Comparison of ENCODE assay signal across 8 cellular contexts in the genomic region with DNA sequence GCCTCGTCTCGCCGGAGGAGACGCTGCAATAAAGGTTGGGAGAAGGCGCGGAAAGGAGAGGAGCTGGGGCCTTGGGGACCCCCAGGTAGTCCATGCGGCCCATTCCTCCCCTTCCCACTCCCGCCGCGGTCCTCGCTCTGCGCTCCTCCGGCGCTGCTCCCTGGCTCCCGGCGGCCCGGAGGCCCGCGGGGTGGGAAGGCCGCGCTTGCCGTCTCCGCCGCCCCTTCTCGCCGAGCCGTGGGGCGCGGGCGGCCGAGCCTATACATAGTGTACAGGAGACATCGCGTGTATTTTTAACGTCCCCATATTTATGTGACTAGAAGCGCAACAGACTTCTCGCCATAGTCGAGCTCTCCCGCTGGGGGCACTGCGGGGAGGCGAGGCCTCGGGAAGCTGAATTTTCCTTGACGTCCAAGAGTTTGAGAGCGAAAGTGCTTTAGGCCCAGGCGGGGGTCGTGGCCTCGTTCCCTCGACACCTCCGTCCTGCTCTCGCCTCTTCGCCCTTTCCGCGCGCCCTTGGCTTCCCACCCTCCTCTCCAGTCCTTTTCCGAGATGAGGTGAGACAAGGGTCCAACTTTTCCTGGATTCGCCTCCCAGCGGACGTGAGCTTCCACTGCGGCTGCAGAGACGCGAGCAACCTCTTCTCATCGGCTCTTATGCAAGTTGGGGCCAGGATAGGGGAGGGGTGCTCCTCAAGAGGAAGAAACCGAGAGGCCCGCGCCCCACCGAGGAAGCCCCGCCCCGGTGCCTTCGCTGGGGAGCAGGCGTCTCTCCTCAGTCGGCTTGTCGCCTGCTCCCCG. TPM values are rescaled to one million over a fixed set of nuclear protein-coding genes. Genes with fewer than 3 reads are reported as not detected.
DNase-seq lines count a peak whose midpoint lies in the region; ATAC-seq, FAIRE-seq and TF ChIP-seq lines count a peak whose summit lies in the region.

No MANE protein-coding gene starts in this region.

- intact Hi-C loops in HepG2 (cut with micrococcal nuclease; ENCODE audit: unreplicated experiment) = no loop called here

- H3K4me1 ChIP-seq in liver (ENCODE audit: control insufficient read depth in 4 of 4, insufficient read depth in 4 of 4, low read length in 3 of 4) (peaks cover 8 to 21% (median 10%) of the 10 kb centered on the region in 4 donors), HepG2 (ENCODE audit: insufficient read depth, low read length) (peaks cover 15% of the 10 kb centered on the region), stomach smooth muscle (ENCODE audit: control insufficient read depth, insufficient read depth, low read length) (peaks cover 20% of the 10 kb centered on the region)

- POLR2A ChIA-PET in HepG2 (lab: Yijun Ruan, JAX) = no interaction called here

- WGBS in liver = 16% methylated on average over 72 of the region's 72 CpGs
- WGBS in HepG2 (ENCODE audit: low lambda C conversion rate) = 96% methylated on average over 72 of the region's 72 CpGs

- in situ Hi-C loops in HepG2 (cut with HindIII; ENCODE audit: extremely low pct_ligation_motif_present, low pct_unique_long_range_greater_than_20kb) = no loop called here

- TF ChIP-seq RAD21 in liver (IDR thresholded peaks at IDR 0.05) (no peak), HepG2 (CRISPR knock-in tag; IDR thresholded peaks at IDR 0.05) (no peak)

- H3K4me3 ChIP-seq in liver (ENCODE audit: low read depth in 1 of 3, low read length in 3 of 3) = peak overlapping the region in 1 of 3 donors; percentile 9
- H3K4me3 ChIP-seq in HepG2 (replicated peaks in 1 of 3; ENCODE audit: insufficient read depth in 1 of 3, low read depth in 2 of 3, low read length in 3 of 3) = no peak overlapping the region
- peak overlapping the region; percentile 38 for H3K4me3 ChIP-seq in choroid plexus epithelial cell (ENCODE audit: low read depth, low read length)
- H3K4me3 ChIP-seq in kidney epithelial cell (ENCODE audit: low read depth, low read length) = no peak overlapping the region
- peak overlapping the region; percentile 27 to 58 for H3K4me3 ChIP-seq in stomach smooth muscle (ENCODE audit: low read length in 2 of 2)

- TF ChIP-seq EP300 in HepG2 (IDR thresholded peaks at IDR 0.05; ENCODE audit: low read depth in 2 of 2, low read length in 2 of 2) = no peak
- no peak for TF ChIP-seq EP300 in HepG2 (CRISPR knock-in tag; IDR thresholded peaks at IDR 0.05; ENCODE audit: borderline replicate concordance)

- no peaks in the 10 kb centered on the region; the same call in 1 of the 2 replicates for H4K20me1 ChIP-seq in HepG2 (ENCODE audit: insufficient read depth, low read length)

- CTCF ChIA-PET in HepG2 (lab: Yijun Ruan, JAX; ENCODE audit: low intra/inter-chr PET ratio, low total read pairs) = no interaction called here

- ATAC-seq in HepG2 = no peak; the same call in 2 of the 3 replicates

- BruUV-seq in HepG2 (replicated peaks; lab: Mats Ljungman, UMichigan) = no TSS peak

- TF ChIP-seq CTCF in liver (IDR thresholded peaks at IDR 0.05; ENCODE audit: low read depth, low read length, missing input control) (peak; percentile 7), HepG2 (CRISPR knock-in tag; IDR thresholded peaks at IDR 0.05) (no peak), choroid plexus epithelial cell (conservative IDR thresholded peaks at IDR 0.05; ENCODE audit: low read depth, low read length) (peak; percentile 49), kidney epithelial cell (IDR thresholded peaks at IDR 0.05; ENCODE audit: insufficient read depth, low read length, poor library complexity, severe bottlenecking) (peak; percentile 51), D721Med (IDR thresholded peaks at IDR 0.05; ENCODE audit: insufficient read depth, missing control alignments) (no peak)

- no peak overlapping the region for H3K4me2 ChIP-seq in HepG2 (ENCODE audit: low read depth, low read length)

- no peaks in the 10 kb centered on the region for H3K79me2 ChIP-seq in HepG2 (ENCODE audit: insufficient read depth, low read length)

- TF ChIP-seq POLR2A in HepG2 (IDR thresholded peaks at IDR 0.05; ENCODE audit: insufficient read depth in 1 of 2, low read depth in 2 of 2, low read length in 2 of 2) = no peak

- H3K36me3 ChIP-seq in liver (ENCODE audit: control insufficient read depth in 4 of 4, insufficient read depth in 3 of 4, low read depth in 1 of 4, low read length in 3 of 4) (peaks cover 9 to 23% (median 19%) of the 10 kb centered on the region in 4 donors), HepG2 (replicated peaks in 1 of 2; ENCODE audit: control insufficient read depth in 1 of 2, insufficient read depth in 2 of 2, low read length in 2 of 2) (peaks cover 18 to 28% of the 10 kb centered on the region in 2 experiments), kidney epithelial cell (ENCODE audit: control insufficient read depth, insufficient read depth, low read length) (no peaks in the 10 kb centered on the region), stomach smooth muscle (ENCODE audit: control insufficient read depth in 2 of 2, insufficient read depth in 2 of 2, low read length in 2 of 2) (peaks cover 25 to 32% of the 10 kb centered on the region in 2 donors)

- H3K9ac ChIP-seq in liver (ENCODE audit: low read depth in 1 of 2, low read length in 2 of 2) = no peak overlapping the region
- no peak overlapping the region for H3K9ac ChIP-seq in HepG2 (ENCODE audit: insufficient read depth, low read depth, low read length)
- H3K9ac ChIP-seq in stomach smooth muscle (ENCODE audit: low read length in 2 of 2) = no peak overlapping the region

- FAIRE-seq in HepG2 (lab: Jason Lieb, UNC) = no peak
- no peak for FAIRE-seq in D721Med (lab: Jason Lieb, UNC)

- no peaks in the 10 kb centered on the region for H3K27me3 ChIP-seq in liver (ENCODE audit: control insufficient read depth in 4 of 4, insufficient read depth in 4 of 4, low read length in 3 of 4)
- H3K27me3 ChIP-seq in HepG2 (ENCODE audit: control insufficient read depth in 1 of 2, insufficient read depth in 2 of 2, low read length in 2 of 2) = no peaks in the 10 kb centered on the region; a peak in 1 of 5 replicates
- H3K27me3 ChIP-seq in kidney epithelial cell (ENCODE audit: control insufficient read depth, insufficient read depth, low read length) = peaks cover 33% of the 10 kb centered on the region
- peaks cover 24 to 33% of the 10 kb centered on the region in 2 donors for H3K27me3 ChIP-seq in stomach smooth muscle (ENCODE audit: control insufficient read depth in 1 of 2, insufficient read depth in 2 of 2, low read length in 2 of 2)

- H2AFZ ChIP-seq in HepG2 (ENCODE audit: low read length) = no peak overlapping the region

- DNase-seq in HepG2 (ENCODE audit: low spot score) = no peak
- peak; percentile 51 for DNase-seq in choroid plexus epithelial cell (ENCODE audit: low read depth)
- DNase-seq in kidney epithelial cell (ENCODE audit: low read depth) = no peak
- DNase-seq in stimulated activated CD4-positive, alpha-beta T cell treated with anti-CD3 and anti-CD28 coated beads, Interleukin-12 subunit alpha, Interleukin-12 subunit beta, amount 100 ng/mL, for 4 hours = no peak
- no peak for DNase-seq in D721Med (ENCODE audit: insufficient read length, low spot score)
- no peak for DNase-seq in NCI-H510A treated with DMSO at 0.1 percent for 48 hours (lab: John Stamatoyannopoulos, UW)

- no peaks in the 10 kb centered on the region for H3K9me3 ChIP-seq in liver (ENCODE audit: control insufficient read depth in 4 of 4, low read length in 3 of 4)
- H3K9me3 ChIP-seq in HepG2 (ENCODE audit: low read length) = no peaks in the 10 kb centered on the region
- H3K9me3 ChIP-seq in stomach smooth muscle (ENCODE audit: control insufficient read depth in 2 of 2, low read length in 2 of 2) = no peaks in the 10 kb centered on the region

- no peak overlapping the region for H3K27ac ChIP-seq in liver (ENCODE audit: low read depth in 1 of 2, low read length in 2 of 2)
- H3K27ac ChIP-seq in HepG2 (ENCODE audit: extremely low read length, insufficient read depth, low read length) = no peak overlapping the region
- no peak overlapping the region for H3K27ac ChIP-seq in stomach smooth muscle (ENCODE audit: low read length)

RNA-seq across cellular contexts. Expression of a gene that starts 29.0 kb away (rescaled TPM):
- total RNA-seq in liver (under 1 TPM in 1 of 2 donors, not detected in 1; 0.33 TPM), HepG2 (2016; rRNA removed; fragmentation: Illumina TruSeq; extraction: Trizol) (5.3 and 5.4 TPM in 2 replicates), kidney epithelial cell (1.3 TPM in 1 of 2 replicates, not detected in the other)
- polyA plus RNA-seq in liver (1 to 10 TPM in 1 of 2 donors, not detected in 1; 1.5 TPM), HepG2 (2011; rRNA removed) (4.3 and 5.6 TPM in 2 replicates)
- 2.8 and 4.0 TPM in 2 replicates for total RNA-seq in HepG2 (2016; cell fraction: cytosol; rRNA removed; fragmentation: Illumina TruSeq; extraction: Trizol; ENCODE audit: low read depth)
- total RNA-seq in HepG2 (2016; cell fraction: insoluble cytoplasmic fraction; rRNA removed; fragmentation: Illumina TruSeq; extraction: Trizol) = 4.2 and 4.4 TPM in 2 replicates
- 3.5 and 4.1 TPM in 2 replicates for total RNA-seq in HepG2 (2016; cell fraction: membrane; rRNA removed; fragmentation: Illumina TruSeq; extraction: Trizol)
- 3.0 and 3.9 TPM in 2 replicates for total RNA-seq in HepG2 (2016; cell fraction: nucleus; rRNA removed; fragmentation: Illumina TruSeq; extraction: Trizol)
- 4.5 and 6.3 TPM in 2 replicates for polyA plus RNA-seq in HepG2 (2011; cell fraction: cytosol; rRNA removed)
- polyA plus RNA-seq in HepG2 (2011; cell fraction: nucleus; rRNA removed) = 6.0 and 6.2 TPM in 2 replicates
- polyA plus RNA-seq in HepG2 (2012) = 12.9 and 15.9 TPM in 2 replicates
- 27.8 and 30.6 TPM in 2 replicates for polyA plus RNA-seq in HepG2 (2016; cell fraction: cytosol; fragmentation: Illumina TruSeq; extraction: Trizol; ENCODE audit: low read depth)
- polyA plus RNA-seq in HepG2 (2016; cell fraction: insoluble cytoplasmic fraction; fragmentation: Illumina TruSeq; extraction: Trizol; ENCODE audit: low read depth) = 18.0 and 19.7 TPM in 2 replicates
- 33.5 and 42.8 TPM in 2 replicates for polyA plus RNA-seq in HepG2 (2016; cell fraction: membrane; fragmentation: Illumina TruSeq; extraction: Trizol; ENCODE audit: low read depth)
- 14.1 and 18.5 TPM in 2 replicates for polyA plus RNA-seq in HepG2 (2016; cell fraction: nucleus; fragmentation: Illumina TruSeq; extraction: Trizol; ENCODE audit: insufficient read depth, low read depth)
- 2.3 and 2.5 TPM in 2 replicates for polyA minus RNA-seq in HepG2 (2011; rRNA and poly(A)+ RNA removed; ENCODE audit: low replicate concordance)
- 1.7 and 1.8 TPM in 2 replicates for polyA minus RNA-seq in HepG2 (2011; cell fraction: cytosol; rRNA and poly(A)+ RNA removed)
- 3.5 and 3.7 TPM in 2 replicates for polyA minus RNA-seq in HepG2 (2011; cell fraction: nucleus; rRNA and poly(A)+ RNA removed)

RNA-seq across cellular contexts. Expression of a gene that starts 31.7 kb away (rescaled TPM):
- total RNA-seq in liver (10 to 100 TPM; 10.3 to 10.4 TPM), HepG2 (2016; rRNA removed; fragmentation: Illumina TruSeq; extraction: Trizol) (28.4 and 37.7 TPM in 2 replicates), kidney epithelial cell (30.5 and 31.4 TPM in 2 replicates)
- polyA plus RNA-seq in liver (1 to 10 TPM; 3.2 to 7.0 TPM), HepG2 (2011; rRNA removed) (16.5 and 17.5 TPM in 2 replicates)
- total RNA-seq in HepG2 (2016; cell fraction: cytosol; rRNA removed; fragmentation: Illumina TruSeq; extraction: Trizol; ENCODE audit: low read depth) = 5.3 and 5.8 TPM in 2 replicates
- 27.1 and 29.5 TPM in 2 replicates for total RNA-seq in HepG2 (2016; cell fraction: insoluble cytoplasmic fraction; rRNA removed; fragmentation: Illumina TruSeq; extraction: Trizol)
- 12.8 and 13.5 TPM in 2 replicates for total RNA-seq in HepG2 (2016; cell fraction: membrane; rRNA removed; fragmentation: Illumina TruSeq; extraction: Trizol)
- total RNA-seq in HepG2 (2016; cell fraction: nucleus; rRNA removed; fragmentation: Illumina TruSeq; extraction: Trizol) = 18.5 and 23.8 TPM in 2 replicates
- 11.8 and 14.3 TPM in 2 replicates for polyA plus RNA-seq in HepG2 (2011; cell fraction: cytosol; rRNA removed)
- polyA plus RNA-seq in HepG2 (2011; cell fraction: nucleus; rRNA removed) = 22.9 and 23.8 TPM in 2 replicates
- 17.3 and 18.5 TPM in 2 replicates for polyA plus RNA-seq in HepG2 (2012)
- polyA plus RNA-seq in HepG2 (2016; cell fraction: cytosol; fragmentation: Illumina TruSeq; extraction: Trizol; ENCODE audit: low read depth) = 3.4 and 3.9 TPM in 2 replicates
- polyA plus RNA-seq in HepG2 (2016; cell fraction: insoluble cytoplasmic fraction; fragmentation: Illumina TruSeq; extraction: Trizol; ENCODE audit: low read depth) = 39.8 and 50.1 TPM in 2 replicates
- polyA plus RNA-seq in HepG2 (2016; cell fraction: membrane; fragmentation: Illumina TruSeq; extraction: Trizol; ENCODE audit: low read depth) = 9.4 and 9.8 TPM in 2 replicates
- polyA plus RNA-seq in HepG2 (2016; cell fraction: nucleus; fragmentation: Illumina TruSeq; extraction: Trizol; ENCODE audit: insufficient read depth, low read depth) = 57.0 and 60.2 TPM in 2 replicates
- polyA minus RNA-seq in HepG2 (2011; rRNA and poly(A)+ RNA removed; ENCODE audit: low replicate concordance) = 16.8 and 41.9 TPM in 2 replicates
- polyA minus RNA-seq in HepG2 (2011; cell fraction: cytosol; rRNA and poly(A)+ RNA removed) = 10.9 and 12.0 TPM in 2 replicates
- 17.4 TPM in 2 replicates for polyA minus RNA-seq in HepG2 (2011; cell fraction: nucleus; rRNA and poly(A)+ RNA removed)

RNA-seq across cellular contexts. Expression of a gene that starts 49.3 kb away (rescaled TPM):
- total RNA-seq in liver = 1 to 10 TPM in 1 of 2 donors, under 1 TPM in 1; 0.84 to 5.4 TPM
- 1 to 10 TPM in 1 of 2 donors, under 1 TPM in 1; 0.29 to 1.6 TPM for polyA plus RNA-seq in liver
- not detected in 2 replicates for total RNA-seq in HepG2 (2016; rRNA removed; fragmentation: Illumina TruSeq; extraction: Trizol)
- total RNA-seq in HepG2 (2016; cell fraction: cytosol; rRNA removed; fragmentation: Illumina TruSeq; extraction: Trizol; ENCODE audit: low read depth) = not detected in 2 replicates
- 0.06 TPM in 1 of 2 replicates, not detected in the other for total RNA-seq in HepG2 (2016; cell fraction: insoluble cytoplasmic fraction; rRNA removed; fragmentation: Illumina TruSeq; extraction: Trizol)
- total RNA-seq in HepG2 (2016; cell fraction: membrane; rRNA removed; fragmentation: Illumina TruSeq; extraction: Trizol) = not detected in 2 replicates
- total RNA-seq in HepG2 (2016; cell fraction: nucleus; rRNA removed; fragmentation: Illumina TruSeq; extraction: Trizol) = not detected in 2 replicates
- polyA plus RNA-seq in HepG2 (2011; rRNA removed) = 0.03 TPM in 1 of 2 replicates, not detected in the other
- polyA plus RNA-seq in HepG2 (2011; cell fraction: cytosol; rRNA removed) = 0.04 TPM in 1 of 2 replicates, not detected in the other
- not detected in 2 replicates for polyA plus RNA-seq in HepG2 (2011; cell fraction: nucleus; rRNA removed)
- not detected in 2 replicates for polyA plus RNA-seq in HepG2 (2012)
- not detected in 2 replicates for polyA plus RNA-seq in HepG2 (2016; cell fraction: cytosol; fragmentation: Illumina TruSeq; extraction: Trizol; ENCODE audit: low read depth)
- not detected in 2 replicates for polyA plus RNA-seq in HepG2 (2016; cell fraction: insoluble cytoplasmic fraction; fragmentation: Illumina TruSeq; extraction: Trizol; ENCODE audit: low read depth)
- polyA plus RNA-seq in HepG2 (2016; cell fraction: membrane; fragmentation: Illumina TruSeq; extraction: Trizol; ENCODE audit: low read depth) = not detected in 2 replicates
- polyA plus RNA-seq in HepG2 (2016; cell fraction: nucleus; fragmentation: Illumina TruSeq; extraction: Trizol; ENCODE audit: insufficient read depth, low read depth) = not detected in 2 replicates
- polyA minus RNA-seq in HepG2 (2011; rRNA and poly(A)+ RNA removed; ENCODE audit: low replicate concordance) = not detected in 2 replicates
- polyA minus RNA-seq in HepG2 (2011; cell fraction: cytosol; rRNA and poly(A)+ RNA removed) = not detected in 2 replicates
- not detected in 2 replicates for polyA minus RNA-seq in HepG2 (2011; cell fraction: nucleus; rRNA and poly(A)+ RNA removed)
- 33.8 and 39.5 TPM in 2 replicates for total RNA-seq in kidney epithelial cell

Comparison
In these comparisons a context has a peak if more than half of its experiments do, and no peak if none do; other contexts are left out.
1. CTCF ChIP-seq: peak in liver (single experiment), choroid plexus epithelial cell (single experiment) and kidney epithelial cell (single experiment); none in HepG2 (single experiment) and D721Med (single experiment).
2. H3K4me3 ChIP-seq: peak in choroid plexus epithelial cell (single experiment) and stomach smooth muscle (2 of 2); none in HepG2 (0 of 3) and kidney epithelial cell (single experiment).